In genomic region chr4:14336656-14337055, GRCh38 we compare ENCODE assay signal across 18 cellular contexts.
DNase-seq lines count a peak whose midpoint lies in the region; ATAC-seq, FAIRE-seq and TF ChIP-seq lines count a peak whose summit lies in the region.
"Had no signal": no experiment of that assay in that cellular context is flagged by ENCODE, and none has a peak within 500 bp of the region (broad histone marks: within the 10 kb centered on the region; RNA-seq: fewer than 3 reads in every experiment).

No MANE protein-coding gene starts in this region.

- H3K27ac Mint-ChIP-seq in CD4-positive, alpha-beta memory T cell, result no peak overlapping the region
- H3K27ac Mint-ChIP-seq: B cell; CD4-positive, CD25-positive, alpha-beta regulatory T cell had no signal

- peaks cover 0 to 5% (median 0%) of the 10 kb centered on the region in 8 donors for H3K9me3 Mint-ChIP-seq in CD4-positive, alpha-beta memory T cell

- intact Hi-C loops in CD4-positive, alpha-beta memory T cell (cut with micrococcal nuclease), result no loop called here

- DNase-seq in GM06990 (ENCODE audit: extremely low read depth, insufficient read length) (peak; percentile 13), epithelial cell of esophagus (ENCODE audit: low read depth) (peak; percentile 71), urothelium cell line (ENCODE audit: low spot score) (peak; percentile 4), activated gamma-delta T cell treated with Interleukin-2 at 50 U/mL for 16 hours (no peak)
- no peak for DNase-seq in CD4-positive, alpha-beta memory T cell
- DNase-seq: CD4-positive, CD25-positive, alpha-beta regulatory T cell; GM23248; NCI-H187; NCI-H446; NK-92 treated with Interleukin-12 subunit alpha and Interleukin-12 subunit beta, amount 100 ng/mL, for 24 hours; OCI-M1 had no signal

- H2AFZ ChIP-seq in OCI-LY3 (ENCODE audit: low read depth, low read length), result no peak overlapping the region
- H2AFZ ChIP-seq: GM23248 had no signal

- peak overlapping the region; percentile 24; the same call in 1 of the 2 replicates for H3K4me2 ChIP-seq in OCI-LY3 (ENCODE audit: low read length)
- H3K4me2 ChIP-seq: KMS-11 had no signal

- H3K9ac ChIP-seq in OCI-LY3 (ENCODE audit: low read length), result no peak overlapping the region
- H3K9ac ChIP-seq: GM23248, KMS-11 had no signal

- H3K27me3 Mint-ChIP-seq in CD4-positive, alpha-beta memory T cell, result no peaks in the 10 kb centered on the region
- H3K27me3 Mint-ChIP-seq: B cell; CD4-positive, CD25-positive, alpha-beta regulatory T cell had no signal

- H3K36me3 Mint-ChIP-seq in CD4-positive, alpha-beta memory T cell, result no peaks in the 10 kb centered on the region
- H3K36me3 Mint-ChIP-seq: CD4-positive, CD25-positive, alpha-beta regulatory T cell had no signal

- H3K27me3 ChIP-seq in GM06990 (replicated peaks; ENCODE audit: control insufficient read depth, insufficient read depth, low read length) (no peaks in the 10 kb centered on the region), OCI-LY3 (ENCODE audit: low read depth, low read length) (no peaks in the 10 kb centered on the region)
- H3K27me3 ChIP-seq in CD4-positive, alpha-beta memory T cell (ENCODE audit: insufficient read depth, low read length), result no peaks in the 10 kb centered on the region
- H3K27me3 ChIP-seq: SJSA1 had no signal

- H3K27ac ChIP-seq in OCI-LY3 (ENCODE audit: low read length), result no peak overlapping the region
- no peak overlapping the region for H3K27ac ChIP-seq in CD4-positive, alpha-beta memory T cell (ENCODE audit: low read depth, low read length)
- H3K27ac ChIP-seq: GM23248, KMS-11, SJSA1 had no signal

- H3K9me3 ChIP-seq in OCI-LY3 (ENCODE audit: insufficient read depth, low read length), result no peaks in the 10 kb centered on the region
- H3K9me3 ChIP-seq in CD4-positive, alpha-beta memory T cell (ENCODE audit: control insufficient read depth in 1 of 2, low read length in 2 of 2), result no peaks in the 10 kb centered on the region
- H3K9me3 ChIP-seq: SJSA1 had no signal

- H3K4me3 ChIP-seq in GM06990 (replicated peaks; ENCODE audit: low read depth, low read length) (no peak overlapping the region), OCI-LY3 (ENCODE audit: low read length) (no peak overlapping the region), epithelial cell of esophagus (ENCODE audit: low read length) (no peak overlapping the region)
- H3K4me3 ChIP-seq in CD4-positive, alpha-beta memory T cell (ENCODE audit: low read length in 2 of 2), result no peak overlapping the region
- H3K4me3 ChIP-seq: GM23248, SJSA1 had no signal

- FAIRE-seq in urothelium cell line (lab: Jason Lieb, UNC), result no peak
- FAIRE-seq: GM12891, GM18507 had no signal

- TF ChIP-seq CTCF in GM06990 (IDR thresholded peaks at IDR 0.05; ENCODE audit: insufficient read depth, low read length, poor library complexity, severe bottlenecking) (no peak), OCI-LY3 (IDR thresholded peaks at IDR 0.05; ENCODE audit: low read depth, low read length) (no peak), epithelial cell of esophagus (IDR thresholded peaks at IDR 0.05; ENCODE audit: insufficient read depth, low read depth, low read length, missing control alignments) (no peak)

- no peaks in the 10 kb centered on the region for H3K4me1 Mint-ChIP-seq in CD4-positive, alpha-beta memory T cell
- H3K4me1 Mint-ChIP-seq: CD4-positive, CD25-positive, alpha-beta regulatory T cell had no signal

- CTCF ChIA-PET in CD4-positive, alpha-beta memory T cell (lab: Charles Lee; ENCODE audit: partially characterized antibody), result no interaction called here

- peaks cover 10% of the 10 kb centered on the region for H3K4me1 ChIP-seq in OCI-LY3 (ENCODE audit: low read length)
- H3K4me1 ChIP-seq in CD4-positive, alpha-beta memory T cell (ENCODE audit: insufficient read depth, low read length), result no peaks in the 10 kb centered on the region
- H3K4me1 ChIP-seq: SJSA1 had no signal

- no peak for ATAC-seq in HG03432 (IDR thresholded peaks at IDR 0.05; ENCODE audit: unreplicated experiment)

- H3K36me3 ChIP-seq in GM06990 (ENCODE audit: control insufficient read depth, insufficient read depth, low read length) (no peaks in the 10 kb centered on the region), OCI-LY3 (replicated peaks; ENCODE audit: low read depth, low read length) (no peaks in the 10 kb centered on the region)
- no peaks in the 10 kb centered on the region for H3K36me3 ChIP-seq in CD4-positive, alpha-beta memory T cell (ENCODE audit: insufficient read depth, low read length)
- H3K36me3 ChIP-seq: SJSA1 had no signal

- H3K4me3 Mint-ChIP-seq in CD4-positive, alpha-beta memory T cell, result no peak overlapping the region
- H3K4me3 Mint-ChIP-seq: B cell; CD4-positive, CD25-positive, alpha-beta regulatory T cell had no signal

- no peaks in the 10 kb centered on the region for H4K20me1 ChIP-seq in OCI-LY3 (ENCODE audit: insufficient read depth, low read length)

- no peaks in the 10 kb centered on the region for H3K79me2 ChIP-seq in OCI-LY3 (ENCODE audit: low read length)

- POLR2A ChIA-PET in CD4-positive, alpha-beta memory T cell (lab: Charles Lee; ENCODE audit: partially characterized antibody), result no interaction called here

Comparison
In these comparisons a context has a peak if more than half of its experiments do, and no peak if none do; other contexts are left out.
1. DNase-seq: peak in GM06990 (single experiment), epithelial cell of esophagus (single experiment) and urothelium cell line (single experiment); none in activated gamma-delta T cell treated with Interleukin-2 at 50 U/mL for 16 hours (single experiment) and CD4-positive, alpha-beta memory T cell (0 of 5).